1 cellular context compared by ENCODE assay signal in genomic region chr1:8473892-8474300, GRCh38.
A peak's percentile ranks its signal among the peaks of the same experiment; 100 is the strongest.
TF ChIP-seq lines count a peak whose summit lies in the region.

No MANE protein-coding gene starts in this region.

TF ChIP-seq in HEK293, 187 proteins besides CTCF, POLR2A, EP300 and RAD21 (continued from another document):
- TF ChIP-seq ATF2 (tag by site-specific recombination; IDR thresholded peaks at IDR 0.05; ENCODE audit: low read depth) (no peak), ZNF548 (tag by site-specific recombination; IDR thresholded peaks at IDR 0.05) (no peak), SP7 (tag by site-specific recombination; IDR thresholded peaks at IDR 0.05) (peak; percentile 87), ZNF114 (tag by site-specific recombination; IDR thresholded peaks at IDR 0.05) (no peak), GFI1B (tag by site-specific recombination; IDR thresholded peaks at IDR 0.05) (peak; percentile 91), ZNF16 (tag by site-specific recombination; IDR thresholded peaks at IDR 0.05; ENCODE audit: low read depth) (no peak), ZBTB11 (tag by site-specific recombination; conservative IDR thresholded peaks at IDR 0.05; ENCODE audit: low read depth) (no peak), ZFP37 (tag by site-specific recombination; IDR thresholded peaks at IDR 0.05) (no peak), PRDM1 (tag by site-specific recombination; IDR thresholded peaks at IDR 0.05) (no peak), ZEB2 (tag by site-specific recombination; IDR thresholded peaks at IDR 0.05) (peak; percentile 46), GLIS1 (tag by site-specific recombination; IDR thresholded peaks at IDR 0.05) (peak; percentile 34), ZNF843 (tag by site-specific recombination; IDR thresholded peaks at IDR 0.05) (peak; percentile 81; the same call in 1 of the 2 replicates), BCL6B (tag by site-specific recombination; IDR thresholded peaks at IDR 0.05) (no peak), ZNF341 (tag by site-specific recombination; IDR thresholded peaks at IDR 0.05; ENCODE audit: low read depth) (no peak), ZNF23 (tag by site-specific recombination; IDR thresholded peaks at IDR 0.05; ENCODE audit: borderline replicate concordance) (no peak), BCL11B (tag by site-specific recombination; IDR thresholded peaks at IDR 0.05; ENCODE audit: low read depth) (0 out of 2 replicates have a peak, but pooled peaks have one; percentile 29), ZFP41 (tag by site-specific recombination; IDR thresholded peaks at IDR 0.05; ENCODE audit: borderline replicate concordance) (no peak), ZNF645 (tag by site-specific recombination; IDR thresholded peaks at IDR 0.05) (no peak), ZNF639 (tag by site-specific recombination; IDR thresholded peaks at IDR 0.05) (0 out of 2 replicates have a peak, but pooled peaks have one; percentile 18), ZNF184 (tag by site-specific recombination; IDR thresholded peaks at IDR 0.05) (no peak), MZF1 (tag by site-specific recombination; IDR thresholded peaks at IDR 0.05; ENCODE audit: borderline replicate concordance) (no peak), ZNF138 (tag by site-specific recombination; IDR thresholded peaks at IDR 0.05; ENCODE audit: borderline replicate concordance) (no peak), KLF10 (tag by site-specific recombination; IDR thresholded peaks at IDR 0.05) (peak; percentile 61), ZSCAN23 (tag by site-specific recombination; IDR thresholded peaks at IDR 0.05) (0 out of 2 replicates have a peak, but pooled peaks have one; percentile 41), ZNF558 (tag by site-specific recombination; IDR thresholded peaks at IDR 0.05) (no peak), OVOL3 (tag by site-specific recombination; IDR thresholded peaks at IDR 0.05) (peak; percentile 74), ZNF214 (tag by site-specific recombination; IDR thresholded peaks at IDR 0.05; ENCODE audit: borderline replicate concordance) (no peak), IKZF3 (tag by site-specific recombination; IDR thresholded peaks at IDR 0.05) (peak; percentile 43; the same call in 1 of the 2 replicates), SETDB1 (IDR thresholded peaks at IDR 0.05; ENCODE audit: insufficient read length, low read length) (no peak), ZNF174 (tag by site-specific recombination; IDR thresholded peaks at IDR 0.05) (no peak), ZNF140 (tag by site-specific recombination; IDR thresholded peaks at IDR 0.05) (no peak), ZFP3 (tag by site-specific recombination; IDR thresholded peaks at IDR 0.05; ENCODE audit: low read depth) (no peak), ZNF48 (tag by site-specific recombination; IDR thresholded peaks at IDR 0.05) (no peak), ZNF776 (tag by site-specific recombination; IDR thresholded peaks at IDR 0.05; ENCODE audit: borderline replicate concordance) (no peak), YY1 (tag by site-specific recombination; IDR thresholded peaks at IDR 0.05) (no peak), ZNF10 (tag by site-specific recombination; IDR thresholded peaks at IDR 0.05) (peak; percentile 72; the same call in 1 of the 2 replicates), PRDM4 (tag by site-specific recombination; IDR thresholded peaks at IDR 0.05) (peak; percentile 21; the same call in 1 of the 2 replicates), KLF16 (tag by site-specific recombination; IDR thresholded peaks at IDR 0.05) (no peak), INSM2 (tag by site-specific recombination; IDR thresholded peaks at IDR 0.05) (peak; percentile 68; the same call in 1 of the 2 replicates), ZBTB49 (tag by site-specific recombination; IDR thresholded peaks at IDR 0.05; ENCODE audit: low read depth) (no peak), ZSCAN16 (tag by site-specific recombination; IDR thresholded peaks at IDR 0.05) (no peak), ZXDB (tag by site-specific recombination; IDR thresholded peaks at IDR 0.05) (peak; percentile 63), ZNF830 (tag by site-specific recombination; IDR thresholded peaks at IDR 0.05; ENCODE audit: low read depth) (no peak), ZNF24 (tag by site-specific recombination; IDR thresholded peaks at IDR 0.05) (peak; percentile 35; the same call in 1 of the 2 replicates), ZNF19 (tag by site-specific recombination; IDR thresholded peaks at IDR 0.05; ENCODE audit: low read depth) (no peak), ZNF596 (tag by site-specific recombination; IDR thresholded peaks at IDR 0.05) (no peak), ZNF394 (tag by site-specific recombination; IDR thresholded peaks at IDR 0.05; ENCODE audit: borderline replicate concordance) (no peak), ZNF266 (tag by site-specific recombination; IDR thresholded peaks at IDR 0.05; ENCODE audit: low read depth) (no peak)
